1 cellular context compared by ENCODE assay signal in the genomic region with DNA sequence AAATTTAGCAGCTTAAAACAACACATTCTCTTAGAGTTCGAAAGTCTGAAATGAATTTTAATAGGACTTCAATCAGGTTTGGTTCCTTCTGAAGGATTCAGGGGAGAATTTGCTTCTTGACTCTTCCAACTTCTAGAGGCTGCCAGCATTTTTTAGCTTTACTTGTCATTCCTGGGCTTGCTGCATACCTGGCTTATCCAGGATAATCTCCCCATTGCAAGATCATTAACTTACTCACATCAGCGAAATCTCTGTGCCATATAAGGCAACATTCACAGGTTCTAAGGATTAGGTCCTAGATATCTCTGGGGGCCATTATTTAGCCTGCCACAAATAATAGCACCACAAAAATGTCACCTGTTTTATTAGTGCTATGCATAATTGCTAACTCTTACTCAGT.
TF ChIP-seq lines count a peak whose summit lies in the region.

No MANE protein-coding gene starts in this region.

TF ChIP-seq in GM23338, 12 proteins besides CTCF, POLR2A, EP300 and RAD21 (continued from another document):
- no peak for TF ChIP-seq ETS1 (IDR thresholded peaks at IDR 0.05)
- TF ChIP-seq CREB1 (CRISPR knock-in tag; IDR thresholded peaks at IDR 0.05; ENCODE audit: low read depth) = no peak
